In genomic region chr7:128209229-128210035, GRCh38 we compare ENCODE assay signal across 8 cellular contexts. TPM values are rescaled to one million over a fixed set of nuclear protein-coding genes. Genes with fewer than 3 reads are reported as not detected.
DNase-seq lines count a peak whose midpoint lies in the region; ATAC-seq, FAIRE-seq and TF ChIP-seq lines count a peak whose summit lies in the region.

No MANE protein-coding gene starts in this region.

- H3K9me3 ChIP-seq in AG04450 (ENCODE audit: control insufficient read depth, insufficient read depth, low read length) = no peaks in the 10 kb centered on the region
- no peaks in the 10 kb centered on the region for H3K9me3 ChIP-seq in naive thymus-derived CD4-positive, alpha-beta T cell (ENCODE audit: control insufficient read depth in 2 of 3, low read length in 3 of 3)

- peaks cover 0 to 2% (median 0%) of the 10 kb centered on the region in 7 donors for H3K4me1 Mint-ChIP-seq in naive thymus-derived CD4-positive, alpha-beta T cell

- H3K4me1 ChIP-seq in naive thymus-derived CD4-positive, alpha-beta T cell (ENCODE audit: control insufficient read depth in 2 of 2, insufficient read depth in 2 of 2, low read length in 2 of 2) = no peaks in the 10 kb centered on the region

- H3K36me3 ChIP-seq in naive thymus-derived CD4-positive, alpha-beta T cell (ENCODE audit: control insufficient read depth in 2 of 3, insufficient read depth in 3 of 3, low read length in 3 of 3) = no peaks in the 10 kb centered on the region

- DNase-seq in AG04450 (ENCODE audit: low read depth, low spot score) (peak; percentile 44), GM18507 (ENCODE audit: extremely low spot score, insufficient read length, low read depth) (peak; percentile 78), HL-60 (ENCODE audit: low read depth in 1 of 2, low spot score in 1 of 2) (peak; percentile 51 to 73), OCI-M1 (lab: John Stamatoyannopoulos, UW) (peak; percentile 75), activated T-cell treated with anti-CD3 and anti-CD28 coated beads for 1 hour (ENCODE audit: low read depth) (peak; percentile 46)
- peak; percentile 44 to 73 (median 64) for DNase-seq in naive thymus-derived CD4-positive, alpha-beta T cell
- DNase-seq in stimulated activated CD8-positive, alpha-beta memory T cell treated with anti-CD3 and anti-CD28 coated beads, Interleukin-7, amount 100 ng/mL, for 48 hours (ENCODE audit: extremely low read depth in 1 of 2, low read depth in 1 of 2) = peak; percentile 31 to 37

- H3K27ac Mint-ChIP-seq in naive thymus-derived CD4-positive, alpha-beta T cell = no peak overlapping the region

- H3K4me3 ChIP-seq in AG04450 (ENCODE audit: low read depth, low read length) (no peak overlapping the region), HL-60 (replicated peaks; ENCODE audit: insufficient read depth, low read length) (no peak overlapping the region)
- no peak overlapping the region for H3K4me3 ChIP-seq in naive thymus-derived CD4-positive, alpha-beta T cell (ENCODE audit: low read length)

- no peak overlapping the region for H3K4me3 Mint-ChIP-seq in naive thymus-derived CD4-positive, alpha-beta T cell

- H3K9me3 Mint-ChIP-seq in naive thymus-derived CD4-positive, alpha-beta T cell = no peaks in the 10 kb centered on the region

- no peak overlapping the region for H3K27ac ChIP-seq in AG04450 (ENCODE audit: low read depth, low read length)
- H3K27ac ChIP-seq in HL-60 (replicated peaks) = no peak overlapping the region
- no peak overlapping the region for H3K27ac ChIP-seq in naive thymus-derived CD4-positive, alpha-beta T cell (ENCODE audit: low read depth, low read length)

- intact Hi-C loops in naive thymus-derived CD4-positive, alpha-beta T cell (cut with micrococcal nuclease) = loop anchor here (1.0 to 10.0 kb wide), 10 partner anchors 74 to 861 kb away; partner anchors contain the start of gene LRRC4 (in 1 of the 2)

- peak; percentile 92 for FAIRE-seq in GM18507 (lab: Jason Lieb, UNC)

- peak; percentile 95 for ATAC-seq in esophagus mucosa
- ATAC-seq in naive thymus-derived CD4-positive, alpha-beta T cell = peak; percentile 94

- no peaks in the 10 kb centered on the region for H3K36me3 Mint-ChIP-seq in naive thymus-derived CD4-positive, alpha-beta T cell

- H3K27me3 ChIP-seq in AG04450 (ENCODE audit: control insufficient read depth, insufficient read depth, low read length) (peaks cover 60% of the 10 kb centered on the region), HL-60 (ENCODE audit: insufficient read depth, poor library complexity, severe bottlenecking) (no peaks in the 10 kb centered on the region)
- no peaks in the 10 kb centered on the region for H3K27me3 ChIP-seq in naive thymus-derived CD4-positive, alpha-beta T cell (ENCODE audit: control insufficient read depth in 2 of 2, insufficient read depth in 2 of 2, low read length in 2 of 2)

- TF ChIP-seq CTCF in AG04450 (IDR thresholded peaks at IDR 0.05; ENCODE audit: low read depth, low read length) = peak; percentile 99
- peak; percentile 99 for TF ChIP-seq CTCF in HL-60 (IDR thresholded peaks at IDR 0.05; ENCODE audit: insufficient read depth, low read length)

- POLR2A ChIA-PET in AG04450 (lab: Yijun Ruan, JAX) = interaction anchor here (0.5 to 0.7 kb wide), 3 partner anchors 17 to 1406 kb away, joined by 3 to 8 read pairs (median 7); no protein-coding TSS in a partner anchor
- POLR2A ChIA-PET in naive thymus-derived CD4-positive, alpha-beta T cell (lab: Charles Lee) = interaction anchor here (1.1 kb wide), 1 partner anchor 501 kb away, joined by 3 read pairs; no protein-coding TSS in a partner anchor

- CTCF ChIA-PET in AG04450 (lab: Charles Lee) = interaction anchor here (0.5 to 4.9 kb wide), 78 partner anchors 9 to 862 kb away, joined by 3 to 141 read pairs (median 4); partner anchors contain the start of genes ARF5 and GCC1
- CTCF ChIA-PET in naive thymus-derived CD4-positive, alpha-beta T cell (lab: Charles Lee) = interaction anchor here (0.5 to 8.1 kb wide), 23 partner anchors 12 to 695 kb away, joined by 3 to 164 read pairs (median 3); partner anchors contain the start of gene ARF5

- H3K27me3 Mint-ChIP-seq in naive thymus-derived CD4-positive, alpha-beta T cell = peaks cover 0 to 24% (median 19%) of the 10 kb centered on the region in 5 donors

RNA-seq across cellular contexts. Expression of gene LEP, which starts 31.6 kb away (rescaled TPM):
- not detected in 2 replicates for polyA plus RNA-seq in AG04450 (2011; rRNA removed)
- polyA minus RNA-seq in AG04450 (2011; rRNA and poly(A)+ RNA removed) = not detected in 2 replicates
- 0.12 TPM for total RNA-seq in esophagus mucosa
- total RNA-seq in naive thymus-derived CD4-positive, alpha-beta T cell = under 1 TPM in 1 of 5 experiments, not detected in 4; 0.10 TPM
- polyA plus RNA-seq in naive thymus-derived CD4-positive, alpha-beta T cell = not detected
